In the genomic region with DNA sequence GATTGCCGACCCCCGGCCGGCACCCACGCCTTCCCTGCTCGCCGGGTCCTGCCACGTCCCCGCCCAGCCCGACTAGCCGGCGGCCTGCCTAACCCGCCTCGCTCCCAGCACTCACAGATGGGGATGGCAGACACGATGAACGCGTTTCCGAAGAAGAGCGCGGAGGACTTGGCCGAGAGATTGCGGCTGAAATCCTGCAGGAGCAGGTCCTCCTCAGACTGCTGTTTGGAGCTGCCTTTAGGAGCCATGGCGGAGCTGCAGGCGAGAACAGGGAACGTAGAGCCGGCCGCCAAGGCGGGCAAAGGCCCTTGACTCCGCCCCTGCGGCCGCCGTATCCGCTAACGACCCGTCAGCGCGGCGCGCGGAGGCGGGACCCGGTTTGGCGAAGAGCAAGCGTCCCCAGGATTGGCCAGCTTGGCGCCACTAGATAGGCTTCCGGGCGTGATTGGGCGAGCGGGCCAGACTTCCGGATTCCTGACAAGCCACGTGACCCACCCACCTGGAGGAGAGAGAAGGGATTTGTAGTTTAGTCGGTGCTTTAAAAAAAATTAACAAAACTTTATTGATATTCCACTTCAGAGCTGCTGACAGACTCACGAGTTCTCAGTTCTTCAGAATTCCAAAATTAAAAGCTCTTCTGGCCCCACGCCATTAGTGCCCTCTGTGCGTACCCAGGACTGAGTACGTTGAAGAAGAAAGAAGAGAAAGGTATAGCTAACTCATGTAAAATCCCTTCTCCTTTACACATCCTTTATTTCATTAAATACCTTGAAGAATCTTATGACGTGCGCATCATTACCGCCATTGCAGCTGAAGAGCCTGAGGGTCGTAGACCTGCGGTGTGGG, we compare ENCODE assay signal across 8 cellular contexts. TPM values are rescaled to one million over a fixed set of nuclear protein-coding genes. Genes with fewer than 3 reads are reported as not detected.
DNase-seq lines count a peak whose midpoint lies in the region; ATAC-seq and TF ChIP-seq lines count a peak whose summit lies in the region.

A gene (minus strand): TSS at position 276 of the 846 bp plus-strand sequence. CDS start 28 bp downstream, at position 248.

- intact Hi-C loops in natural killer cell (cut with micrococcal nuclease) = loop anchor here (1.0 to 10.0 kb wide), 8 partner anchors 71 to 700 kb away; a partner anchor contains a TSS

- ATAC-seq in natural killer cell = peak; percentile 98 to 100 (median 98)

- no peaks in the 10 kb centered on the region for H3K9me3 Mint-ChIP-seq in natural killer cell

- H3K36me3 Mint-ChIP-seq in natural killer cell = peaks cover 13% of the 10 kb centered on the region

- H3K36me3 ChIP-seq in H7 (replicated peaks; ENCODE audit: control insufficient read depth, insufficient read depth, low read length) = peaks cover 11% of the 10 kb centered on the region

- H3K4me3 Mint-ChIP-seq in natural killer cell = peak within 1 kb of the TSS; percentile 93

- peaks cover 42 to 48% of the 10 kb centered on the region in 2 donors for H3K4me1 Mint-ChIP-seq in natural killer cell

- no peaks in the 10 kb centered on the region for H3K27me3 ChIP-seq in H7 (ENCODE audit: control insufficient read depth, insufficient read depth, low read length)

- H3K27ac Mint-ChIP-seq in natural killer cell = peak within 1 kb of the TSS; percentile 90 to 93

- DNase-seq in ELF-1 (ENCODE audit: low read depth, low spot score) (peak; percentile 99), H7 (peak; percentile 92), M059J (ENCODE audit: low read depth) (peak; percentile 100), SHP77 (lab: John Stamatoyannopoulos, UW) (peak; percentile 98 to 99), fibroblast of peridontal ligament (ENCODE audit: extremely low read depth) (peak; percentile 99), natural killer cell (peak; percentile 98)
- peak; percentile 97 for DNase-seq in activated effector memory CD4-positive, alpha-beta T cell treated with Interleukin-2 at 50 U/mL for 16 hours
- peak; percentile 99 for DNase-seq in stimulated activated naive CD4-positive, alpha-beta T cell treated with Interleukin-2 at 50 U/mL for 16 hours (lab: John Stamatoyannopoulos, UW)

- no peak for TF ChIP-seq CTCF in natural killer cell (IDR thresholded peaks at IDR 0.05)

- no peaks in the 10 kb centered on the region for H3K27me3 Mint-ChIP-seq in natural killer cell (ENCODE audit: low read depth in 2 of 2)

- H3K4me3 ChIP-seq in H7 (ENCODE audit: insufficient read depth, low read depth, low read length) = peak within 1 kb of the TSS; percentile 87

RNA-seq across cellular contexts. Expression of the gene that starts here (rescaled TPM):
- total RNA-seq in H7 (2014; rRNA removed; shearing (Covaris generic)) = 118 and 140 TPM in 2 replicates
- total RNA-seq in M059J (2014; rRNA removed; shearing (Covaris generic)) = 291 and 378 TPM in 2 replicates
- 10 to 100 TPM; 60.7 to 75.1 (median 63.0) TPM for total RNA-seq in natural killer cell

Comparison
In these comparisons a context has a peak if more than half of its experiments do, and no peak if none do; other contexts are left out.
1. Peak in every context shown above with its lines: DNase-seq, ATAC-seq and H3K4me3 ChIP-seq.